In genomic region chr3:56692520-56693433, GRCh38 we compare ENCODE assay signal across 1 cellular context.
TF ChIP-seq lines count a peak whose summit lies in the region.

No MANE protein-coding gene starts in this region.

TF ChIP-seq in GM12878, 131 proteins besides CTCF, POLR2A, EP300 and RAD21:
- TF ChIP-seq MTA2 (IDR thresholded peaks at IDR 0.05; ENCODE audit: low read depth) (peak; percentile 46; the same call in 1 of the 2 replicates), RAD51 (IDR thresholded peaks at IDR 0.05) (0 out of 2 replicates have a peak, but pooled peaks have one; percentile 14), RELB (IDR thresholded peaks at IDR 0.05; ENCODE audit: low read depth) (peak; percentile 35; the same call in 1 of the 2 replicates), RUNX3 (IDR thresholded peaks at IDR 0.05; ENCODE audit: low read length) (peak; percentile 96), ATF7 (IDR thresholded peaks at IDR 0.05; ENCODE audit: low read depth) (peak; percentile 25; the same call in 1 of the 2 replicates), IKZF2 (IDR thresholded peaks at IDR 0.05) (peak in 1 of 2 experiments; percentile 38; a peak in 2 of 4 replicates), NFIC (IDR thresholded peaks at IDR 0.05; ENCODE audit: low read depth, low read length) (peak; percentile 42; the same call in 1 of the 2 replicates), CBFB (IDR thresholded peaks at IDR 0.05; ENCODE audit: low read depth) (peak; percentile 93), PBX3 (IDR thresholded peaks at IDR 0.05; ENCODE audit: insufficient replicate concordance, low read depth, low read length) (peak; percentile 68), TCF12 (IDR thresholded peaks at IDR 0.05; ENCODE audit: low read depth, low read length) (0 out of 2 replicates have a peak, but pooled peaks have one; percentile 29)
- TF ChIP-seq, protein P1, sequence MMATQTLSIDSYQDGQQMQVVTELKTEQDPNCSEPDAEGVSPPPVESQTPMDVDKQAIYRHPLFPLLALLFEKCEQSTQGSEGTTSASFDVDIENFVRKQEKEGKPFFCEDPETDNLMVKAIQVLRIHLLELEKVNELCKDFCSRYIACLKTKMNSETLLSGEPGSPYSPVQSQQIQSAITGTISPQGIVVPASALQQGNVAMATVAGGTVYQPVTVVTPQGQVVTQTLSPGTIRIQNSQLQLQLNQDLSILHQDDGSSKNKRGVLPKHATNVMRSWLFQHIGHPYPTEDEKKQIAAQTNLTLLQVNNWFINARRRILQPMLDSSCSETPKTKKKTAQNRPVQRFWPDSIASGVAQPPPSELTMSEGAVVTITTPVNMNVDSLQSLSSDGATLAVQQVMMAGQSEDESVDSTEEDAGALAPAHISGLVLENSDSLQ (IDR thresholded peaks at IDR 0.05): peak; percentile 92
- TF ChIP-seq, protein P2, sequence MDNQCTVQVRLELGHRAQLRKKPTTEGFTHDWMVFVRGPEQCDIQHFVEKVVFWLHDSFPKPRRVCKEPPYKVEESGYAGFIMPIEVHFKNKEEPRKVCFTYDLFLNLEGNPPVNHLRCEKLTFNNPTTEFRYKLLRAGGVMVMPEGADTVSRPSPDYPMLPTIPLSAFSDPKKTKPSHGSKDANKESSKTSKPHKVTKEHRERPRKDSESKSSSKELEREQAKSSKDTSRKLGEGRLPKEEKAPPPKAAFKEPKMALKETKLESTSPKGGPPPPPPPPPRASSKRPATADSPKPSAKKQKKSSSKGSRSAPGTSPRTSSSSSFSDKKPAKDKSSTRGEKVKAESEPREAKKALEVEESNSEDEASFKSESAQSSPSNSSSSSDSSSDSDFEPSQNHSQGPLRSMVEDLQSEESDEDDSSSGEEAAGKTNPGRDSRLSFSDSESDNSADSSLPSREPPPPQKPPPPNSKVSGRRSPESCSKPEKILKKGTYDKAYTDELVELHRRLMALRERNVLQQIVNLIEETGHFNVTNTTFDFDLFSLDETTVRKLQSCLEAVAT (IDR thresholded peaks at IDR 0.05): peak; percentile 87
- TF ChIP-seq, protein P3, sequence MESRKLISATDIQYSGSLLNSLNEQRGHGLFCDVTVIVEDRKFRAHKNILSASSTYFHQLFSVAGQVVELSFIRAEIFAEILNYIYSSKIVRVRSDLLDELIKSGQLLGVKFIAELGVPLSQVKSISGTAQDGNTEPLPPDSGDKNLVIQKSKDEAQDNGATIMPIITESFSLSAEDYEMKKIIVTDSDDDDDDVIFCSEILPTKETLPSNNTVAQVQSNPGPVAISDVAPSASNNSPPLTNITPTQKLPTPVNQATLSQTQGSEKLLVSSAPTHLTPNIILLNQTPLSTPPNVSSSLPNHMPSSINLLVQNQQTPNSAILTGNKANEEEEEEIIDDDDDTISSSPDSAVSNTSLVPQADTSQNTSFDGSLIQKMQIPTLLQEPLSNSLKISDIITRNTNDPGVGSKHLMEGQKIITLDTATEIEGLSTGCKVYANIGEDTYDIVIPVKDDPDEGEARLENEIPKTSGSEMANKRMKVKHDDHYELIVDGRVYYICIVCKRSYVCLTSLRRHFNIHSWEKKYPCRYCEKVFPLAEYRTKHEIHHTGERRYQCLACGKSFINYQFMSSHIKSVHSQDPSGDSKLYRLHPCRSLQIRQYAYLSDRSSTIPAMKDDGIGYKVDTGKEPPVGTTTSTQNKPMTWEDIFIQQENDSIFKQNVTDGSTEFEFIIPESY (IDR thresholded peaks at IDR 0.05): peak; percentile 15; the same call in 1 of the 2 replicates
